ENCODE assay signal across 1 cellular context in genomic region chr11:118212781-118213565, GRCh38.
TF ChIP-seq lines count a peak whose summit lies in the region.

No MANE protein-coding gene starts in this region.

TF ChIP-seq in liver, 16 proteins besides CTCF, POLR2A, EP300 and RAD21 (continued from another document):
- TF ChIP-seq, protein P1, sequence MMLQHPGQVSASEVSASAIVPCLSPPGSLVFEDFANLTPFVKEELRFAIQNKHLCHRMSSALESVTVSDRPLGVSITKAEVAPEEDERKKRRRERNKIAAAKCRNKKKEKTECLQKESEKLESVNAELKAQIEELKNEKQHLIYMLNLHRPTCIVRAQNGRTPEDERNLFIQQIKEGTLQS (IDR thresholded peaks at IDR 0.05): no peak
- TF ChIP-seq FOXA1 (IDR thresholded peaks at IDR 0.05) (no peak), NR2F2 (IDR thresholded peaks at IDR 0.05) (no peak), EGR1 (IDR thresholded peaks at IDR 0.05; ENCODE audit: low read depth in 2 of 2) (no peak), FOXA2 (IDR thresholded peaks at IDR 0.05) (no peak), RXRA (IDR thresholded peaks at IDR 0.05) (no peak), TAF1 (conservative IDR thresholded peaks at IDR 0.05) (no peak), MAX (IDR thresholded peaks at IDR 0.05) (no peak), JUND (IDR thresholded peaks at IDR 0.05) (no peak), YY1 (IDR thresholded peaks at IDR 0.05) (no peak), HNF4G (IDR thresholded peaks at IDR 0.05) (no peak)
- TF ChIP-seq, protein P2, sequence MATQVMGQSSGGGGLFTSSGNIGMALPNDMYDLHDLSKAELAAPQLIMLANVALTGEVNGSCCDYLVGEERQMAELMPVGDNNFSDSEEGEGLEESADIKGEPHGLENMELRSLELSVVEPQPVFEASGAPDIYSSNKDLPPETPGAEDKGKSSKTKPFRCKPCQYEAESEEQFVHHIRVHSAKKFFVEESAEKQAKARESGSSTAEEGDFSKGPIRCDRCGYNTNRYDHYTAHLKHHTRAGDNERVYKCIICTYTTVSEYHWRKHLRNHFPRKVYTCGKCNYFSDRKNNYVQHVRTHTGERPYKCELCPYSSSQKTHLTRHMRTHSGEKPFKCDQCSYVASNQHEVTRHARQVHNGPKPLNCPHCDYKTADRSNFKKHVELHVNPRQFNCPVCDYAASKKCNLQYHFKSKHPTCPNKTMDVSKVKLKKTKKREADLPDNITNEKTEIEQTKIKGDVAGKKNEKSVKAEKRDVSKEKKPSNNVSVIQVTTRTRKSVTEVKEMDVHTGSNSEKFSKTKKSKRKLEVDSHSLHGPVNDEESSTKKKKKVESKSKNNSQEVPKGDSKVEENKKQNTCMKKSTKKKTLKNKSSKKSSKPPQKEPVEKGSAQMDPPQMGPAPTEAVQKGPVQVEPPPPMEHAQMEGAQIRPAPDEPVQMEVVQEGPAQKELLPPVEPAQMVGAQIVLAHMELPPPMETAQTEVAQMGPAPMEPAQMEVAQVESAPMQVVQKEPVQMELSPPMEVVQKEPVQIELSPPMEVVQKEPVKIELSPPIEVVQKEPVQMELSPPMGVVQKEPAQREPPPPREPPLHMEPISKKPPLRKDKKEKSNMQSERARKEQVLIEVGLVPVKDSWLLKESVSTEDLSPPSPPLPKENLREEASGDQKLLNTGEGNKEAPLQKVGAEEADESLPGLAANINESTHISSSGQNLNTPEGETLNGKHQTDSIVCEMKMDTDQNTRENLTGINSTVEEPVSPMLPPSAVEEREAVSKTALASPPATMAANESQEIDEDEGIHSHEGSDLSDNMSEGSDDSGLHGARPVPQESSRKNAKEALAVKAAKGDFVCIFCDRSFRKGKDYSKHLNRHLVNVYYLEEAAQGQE (IDR thresholded peaks at IDR 0.05): no peak
